ENCODE assay signal across 14 cellular contexts in genomic region chr3:29972594-29972993, GRCh38.
DNase-seq lines count a peak whose midpoint lies in the region; TF ChIP-seq lines count a peak whose summit lies in the region.
"Had no signal": no experiment of that assay in that cellular context is flagged by ENCODE, and none has a peak within 500 bp of the region (broad histone marks: within the 10 kb centered on the region; RNA-seq: fewer than 3 reads in every experiment).

No MANE protein-coding gene starts in this region.

- peaks cover 2% of the 10 kb centered on the region for H3K4me1 ChIP-seq in NT2/D1 (ENCODE audit: insufficient read depth, insufficient read length)
- peaks cover 10% of the 10 kb centered on the region for H3K4me1 ChIP-seq in mesodermal cell (ENCODE audit: control insufficient read depth, insufficient read depth, low read length, poor library complexity, severe bottlenecking)

- WGBS in mesodermal cell (ENCODE audit: insufficient coverage in 2 of 2), 2 experiments = 63% methylated on average over 1 of the region's 3 CpGs; no CpG with 5 or more reads in 1 of the 2 experiments

- DNase-seq in AG09319 (ENCODE audit: extremely low read depth, low read depth) (peak; percentile 44), NT2/D1 (ENCODE audit: low read depth, low spot score) (peak; percentile 69), fibroblast of mammary gland (ENCODE audit: low read depth) (peak; percentile 77), retina (no peak), ACHN (no peak), NCI-H2171 (lab: John Stamatoyannopoulos, UW) (no peak), DMS114 treated with DMSO at 0.1 percent for 48 hours (lab: John Stamatoyannopoulos, UW; ENCODE audit: unreplicated experiment) (no peak)
- DNase-seq: activated CD8-positive, alpha-beta memory T cell treated with anti-CD3 and anti-CD28 coated beads, Interleukin-2, amount 50 U/mL, for 4 hours; amygdala; CD4-positive, alpha-beta T cell; left colon; NCI-H510A treated with DMSO at 0.1 percent for 48 hours; occipital lobe had no signal

- H3K27ac ChIP-seq in mesodermal cell (ENCODE audit: low read depth, low read length, severe bottlenecking) = peak overlapping the region; percentile 71

- in situ Hi-C loops in ACHN (cut with HindIII; ENCODE audit: low pct_ligation_motif_present, low pct_unique_long_range_greater_than_20kb, low sequenced_read_pairs) = no loop called here

- H3K27me3 ChIP-seq in NT2/D1 (ENCODE audit: insufficient read depth, insufficient read length) = no peaks in the 10 kb centered on the region

- no peak for TF ChIP-seq CTCF in AG09319 (IDR thresholded peaks at IDR 0.05; ENCODE audit: low read depth, low read length)
- no peak for TF ChIP-seq CTCF in fibroblast of mammary gland (conservative IDR thresholded peaks at IDR 0.05; ENCODE audit: control insufficient read depth, insufficient read depth, low read depth, low read length)

- H3K36me3 ChIP-seq in NT2/D1 (ENCODE audit: insufficient read depth, insufficient read length, low read length) = no peaks in the 10 kb centered on the region
- no peaks in the 10 kb centered on the region for H3K36me3 ChIP-seq in mesodermal cell (ENCODE audit: control insufficient read depth, insufficient read depth, low read length)

- H3K4me3 ChIP-seq in NT2/D1 (ENCODE audit: insufficient read length, low read depth) (no peak overlapping the region), fibroblast of mammary gland (ENCODE audit: control insufficient read depth, low read depth, low read length) (no peak overlapping the region), mesodermal cell (ENCODE audit: extremely low read depth, insufficient read depth, low read length, poor library complexity, severe bottlenecking) (no peak overlapping the region)

- H3K9ac ChIP-seq in NT2/D1 (ENCODE audit: insufficient read length, low read depth) = no peak overlapping the region

- H3K9me3 ChIP-seq in NT2/D1 (ENCODE audit: insufficient read depth, low read length) (peaks cover 64% of the 10 kb centered on the region), mesodermal cell (ENCODE audit: control insufficient read depth, low read length) (no peaks in the 10 kb centered on the region)

Comparison
In these comparisons a context has a peak if more than half of its experiments do, and no peak if none do; other contexts are left out.
1. DNase-seq: peak in AG09319 (single experiment), NT2/D1 (single experiment) and fibroblast of mammary gland (single experiment); none in retina (single experiment), ACHN (single experiment), NCI-H2171 (single experiment) and DMS114 treated with DMSO at 0.1 percent for 48 hours (single experiment).